ENCODE assay signal across 1 cellular context in the genomic region with DNA sequence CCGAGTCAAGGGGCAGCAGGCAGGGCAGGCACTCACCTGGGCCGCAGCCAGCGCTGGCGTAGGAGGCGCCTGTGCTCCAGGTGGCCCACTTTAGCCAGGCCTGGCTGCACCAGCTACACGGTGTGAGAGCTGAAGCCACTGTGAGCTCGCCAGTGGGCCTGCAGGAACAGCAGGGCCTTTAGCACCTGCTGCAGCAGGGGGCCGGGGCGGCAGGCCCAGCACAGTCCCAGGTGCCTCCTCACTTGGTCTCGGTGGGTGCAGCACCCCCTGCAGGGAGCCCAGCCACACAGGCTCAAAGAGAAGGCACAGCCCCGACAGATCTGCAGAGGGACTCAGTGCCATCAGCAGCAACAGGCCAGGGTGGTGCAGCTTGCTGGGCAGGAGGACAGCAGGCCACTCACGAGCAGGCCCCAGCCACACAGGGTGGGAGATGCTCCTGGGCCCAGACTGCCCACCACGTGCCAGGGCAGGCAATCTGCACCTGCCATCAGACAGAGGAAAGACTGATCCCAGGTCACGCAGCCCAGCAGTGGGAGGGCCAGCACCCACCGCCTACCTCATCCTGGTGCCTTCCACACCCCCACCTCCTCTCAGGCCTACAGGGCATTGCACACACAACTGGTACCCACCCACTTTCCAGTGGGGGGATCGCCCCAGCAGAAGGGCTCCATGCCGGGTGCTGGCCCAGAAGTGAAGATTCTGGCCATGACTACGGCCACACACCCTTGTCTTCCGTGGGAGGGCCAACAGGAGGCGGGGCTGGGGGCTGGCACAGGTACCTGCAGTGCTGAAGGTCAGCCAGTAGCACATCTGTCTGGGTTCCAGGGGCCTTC.
TF ChIP-seq lines count a peak whose summit lies in the region.

No MANE protein-coding gene starts in this region.

TF ChIP-seq in HEK293, 187 proteins besides CTCF, POLR2A, EP300 and RAD21 (continued from another document):
- TF ChIP-seq, protein P1, sequence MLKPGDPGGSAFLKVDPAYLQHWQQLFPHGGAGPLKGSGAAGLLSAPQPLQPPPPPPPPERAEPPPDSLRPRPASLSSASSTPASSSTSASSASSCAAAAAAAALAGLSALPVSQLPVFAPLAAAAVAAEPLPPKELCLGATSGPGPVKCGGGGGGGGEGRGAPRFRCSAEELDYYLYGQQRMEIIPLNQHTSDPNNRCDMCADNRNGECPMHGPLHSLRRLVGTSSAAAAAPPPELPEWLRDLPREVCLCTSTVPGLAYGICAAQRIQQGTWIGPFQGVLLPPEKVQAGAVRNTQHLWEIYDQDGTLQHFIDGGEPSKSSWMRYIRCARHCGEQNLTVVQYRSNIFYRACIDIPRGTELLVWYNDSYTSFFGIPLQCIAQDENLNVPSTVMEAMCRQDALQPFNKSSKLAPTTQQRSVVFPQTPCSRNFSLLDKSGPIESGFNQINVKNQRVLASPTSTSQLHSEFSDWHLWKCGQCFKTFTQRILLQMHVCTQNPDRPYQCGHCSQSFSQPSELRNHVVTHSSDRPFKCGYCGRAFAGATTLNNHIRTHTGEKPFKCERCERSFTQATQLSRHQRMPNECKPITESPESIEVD (tag by site-specific recombination; IDR thresholded peaks at IDR 0.05): no peak
- peak; percentile 15; the same call in 1 of the 2 replicates for TF ChIP-seq SP3 (tag by site-specific recombination; IDR thresholded peaks at IDR 0.05)
- no peak for TF ChIP-seq ZNF701 (tag by site-specific recombination; IDR thresholded peaks at IDR 0.05)
- no peak for TF ChIP-seq ZNF792 (tag by site-specific recombination; IDR thresholded peaks at IDR 0.05)
- TF ChIP-seq SP2 (tag by site-specific recombination; IDR thresholded peaks at IDR 0.05): peak; percentile 28; the same call in 1 of the 2 replicates
- no peak for TF ChIP-seq ZNF169 (tag by site-specific recombination; IDR thresholded peaks at IDR 0.05)
- TF ChIP-seq ZNF843 (tag by site-specific recombination; IDR thresholded peaks at IDR 0.05): no peak
- no peak for TF ChIP-seq ZNF133 (tag by site-specific recombination; IDR thresholded peaks at IDR 0.05)
- TF ChIP-seq ZFP3 (tag by site-specific recombination; IDR thresholded peaks at IDR 0.05; ENCODE audit: low read depth): no peak
- TF ChIP-seq, protein P2, sequence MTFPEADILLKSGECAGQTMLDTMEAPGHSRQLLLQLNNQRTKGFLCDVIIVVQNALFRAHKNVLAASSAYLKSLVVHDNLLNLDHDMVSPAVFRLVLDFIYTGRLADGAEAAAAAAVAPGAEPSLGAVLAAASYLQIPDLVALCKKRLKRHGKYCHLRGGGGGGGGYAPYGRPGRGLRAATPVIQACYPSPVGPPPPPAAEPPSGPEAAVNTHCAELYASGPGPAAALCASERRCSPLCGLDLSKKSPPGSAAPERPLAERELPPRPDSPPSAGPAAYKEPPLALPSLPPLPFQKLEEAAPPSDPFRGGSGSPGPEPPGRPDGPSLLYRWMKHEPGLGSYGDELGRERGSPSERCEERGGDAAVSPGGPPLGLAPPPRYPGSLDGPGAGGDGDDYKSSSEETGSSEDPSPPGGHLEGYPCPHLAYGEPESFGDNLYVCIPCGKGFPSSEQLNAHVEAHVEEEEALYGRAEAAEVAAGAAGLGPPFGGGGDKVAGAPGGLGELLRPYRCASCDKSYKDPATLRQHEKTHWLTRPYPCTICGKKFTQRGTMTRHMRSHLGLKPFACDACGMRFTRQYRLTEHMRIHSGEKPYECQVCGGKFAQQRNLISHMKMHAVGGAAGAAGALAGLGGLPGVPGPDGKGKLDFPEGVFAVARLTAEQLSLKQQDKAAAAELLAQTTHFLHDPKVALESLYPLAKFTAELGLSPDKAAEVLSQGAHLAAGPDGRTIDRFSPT (tag by site-specific recombination; IDR thresholded peaks at IDR 0.05): no peak
- no peak for TF ChIP-seq ZNF600 (tag by site-specific recombination; IDR thresholded peaks at IDR 0.05)
- peak; percentile 99 for TF ChIP-seq ZIC2 (tag by site-specific recombination; IDR thresholded peaks at IDR 0.05)
- no peak for TF ChIP-seq ZNF202 (tag by site-specific recombination; IDR thresholded peaks at IDR 0.05; ENCODE audit: borderline replicate concordance)
- TF ChIP-seq, protein P3, sequence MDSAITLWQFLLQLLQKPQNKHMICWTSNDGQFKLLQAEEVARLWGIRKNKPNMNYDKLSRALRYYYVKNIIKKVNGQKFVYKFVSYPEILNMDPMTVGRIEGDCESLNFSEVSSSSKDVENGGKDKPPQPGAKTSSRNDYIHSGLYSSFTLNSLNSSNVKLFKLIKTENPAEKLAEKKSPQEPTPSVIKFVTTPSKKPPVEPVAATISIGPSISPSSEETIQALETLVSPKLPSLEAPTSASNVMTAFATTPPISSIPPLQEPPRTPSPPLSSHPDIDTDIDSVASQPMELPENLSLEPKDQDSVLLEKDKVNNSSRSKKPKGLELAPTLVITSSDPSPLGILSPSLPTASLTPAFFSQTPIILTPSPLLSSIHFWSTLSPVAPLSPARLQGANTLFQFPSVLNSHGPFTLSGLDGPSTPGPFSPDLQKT (IDR thresholded peaks at IDR 0.05; ENCODE audit: borderline replicate concordance, low read depth, low read length): no peak
- TF ChIP-seq RBAK (tag by site-specific recombination; IDR thresholded peaks at IDR 0.05): no peak
- TF ChIP-seq ZNF394 (tag by site-specific recombination; IDR thresholded peaks at IDR 0.05; ENCODE audit: borderline replicate concordance): no peak
- TF ChIP-seq SCRT2 (tag by site-specific recombination; IDR thresholded peaks at IDR 0.05): peak; percentile 81
- TF ChIP-seq GLI2 (tag by site-specific recombination; IDR thresholded peaks at IDR 0.05; ENCODE audit: borderline replicate concordance, low read depth): no peak
- no peak for TF ChIP-seq ZBTB8A (tag by site-specific recombination; IDR thresholded peaks at IDR 0.05)
- TF ChIP-seq KLF16 (tag by site-specific recombination; IDR thresholded peaks at IDR 0.05): no peak
- TF ChIP-seq, protein P4, sequence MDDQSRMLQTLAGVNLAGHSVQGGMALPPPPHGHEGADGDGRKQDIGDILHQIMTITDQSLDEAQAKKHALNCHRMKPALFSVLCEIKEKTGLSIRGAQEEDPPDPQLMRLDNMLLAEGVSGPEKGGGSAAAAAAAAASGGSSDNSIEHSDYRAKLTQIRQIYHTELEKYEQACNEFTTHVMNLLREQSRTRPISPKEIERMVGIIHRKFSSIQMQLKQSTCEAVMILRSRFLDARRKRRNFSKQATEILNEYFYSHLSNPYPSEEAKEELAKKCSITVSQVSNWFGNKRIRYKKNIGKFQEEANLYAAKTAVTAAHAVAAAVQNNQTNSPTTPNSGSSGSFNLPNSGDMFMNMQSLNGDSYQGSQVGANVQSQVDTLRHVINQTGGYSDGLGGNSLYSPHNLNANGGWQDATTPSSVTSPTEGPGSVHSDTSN (CRISPR knock-in tag; IDR thresholded peaks at IDR 0.05): no peak
- no peak for TF ChIP-seq ZNF555 (tag by site-specific recombination; conservative IDR thresholded peaks at IDR 0.05)
- peak; percentile 94 for TF ChIP-seq EGR2 (tag by site-specific recombination; IDR thresholded peaks at IDR 0.05; ENCODE audit: low read depth)
- TF ChIP-seq GLIS1 (tag by site-specific recombination; IDR thresholded peaks at IDR 0.05): peak; percentile 69
- peak; percentile 95 for TF ChIP-seq ZFHX2 (tag by site-specific recombination; conservative IDR thresholded peaks at IDR 0.05)
- no peak for TF ChIP-seq ZNF521 (tag by site-specific recombination; IDR thresholded peaks at IDR 0.05)
- TF ChIP-seq, protein P5, sequence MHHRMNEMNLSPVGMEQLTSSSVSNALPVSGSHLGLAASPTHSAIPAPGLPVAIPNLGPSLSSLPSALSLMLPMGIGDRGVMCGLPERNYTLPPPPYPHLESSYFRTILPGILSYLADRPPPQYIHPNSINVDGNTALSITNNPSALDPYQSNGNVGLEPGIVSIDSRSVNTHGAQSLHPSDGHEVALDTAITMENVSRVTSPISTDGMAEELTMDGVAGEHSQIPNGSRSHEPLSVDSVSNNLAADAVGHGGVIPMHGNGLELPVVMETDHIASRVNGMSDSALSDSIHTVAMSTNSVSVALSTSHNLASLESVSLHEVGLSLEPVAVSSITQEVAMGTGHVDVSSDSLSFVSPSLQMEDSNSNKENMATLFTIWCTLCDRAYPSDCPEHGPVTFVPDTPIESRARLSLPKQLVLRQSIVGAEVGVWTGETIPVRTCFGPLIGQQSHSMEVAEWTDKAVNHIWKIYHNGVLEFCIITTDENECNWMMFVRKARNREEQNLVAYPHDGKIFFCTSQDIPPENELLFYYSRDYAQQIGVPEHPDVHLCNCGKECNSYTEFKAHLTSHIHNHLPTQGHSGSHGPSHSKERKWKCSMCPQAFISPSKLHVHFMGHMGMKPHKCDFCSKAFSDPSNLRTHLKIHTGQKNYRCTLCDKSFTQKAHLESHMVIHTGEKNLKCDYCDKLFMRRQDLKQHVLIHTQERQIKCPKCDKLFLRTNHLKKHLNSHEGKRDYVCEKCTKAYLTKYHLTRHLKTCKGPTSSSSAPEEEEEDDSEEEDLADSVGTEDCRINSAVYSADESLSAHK (tag by site-specific recombination; IDR thresholded peaks at IDR 0.05): no peak
- TF ChIP-seq, protein P6, sequence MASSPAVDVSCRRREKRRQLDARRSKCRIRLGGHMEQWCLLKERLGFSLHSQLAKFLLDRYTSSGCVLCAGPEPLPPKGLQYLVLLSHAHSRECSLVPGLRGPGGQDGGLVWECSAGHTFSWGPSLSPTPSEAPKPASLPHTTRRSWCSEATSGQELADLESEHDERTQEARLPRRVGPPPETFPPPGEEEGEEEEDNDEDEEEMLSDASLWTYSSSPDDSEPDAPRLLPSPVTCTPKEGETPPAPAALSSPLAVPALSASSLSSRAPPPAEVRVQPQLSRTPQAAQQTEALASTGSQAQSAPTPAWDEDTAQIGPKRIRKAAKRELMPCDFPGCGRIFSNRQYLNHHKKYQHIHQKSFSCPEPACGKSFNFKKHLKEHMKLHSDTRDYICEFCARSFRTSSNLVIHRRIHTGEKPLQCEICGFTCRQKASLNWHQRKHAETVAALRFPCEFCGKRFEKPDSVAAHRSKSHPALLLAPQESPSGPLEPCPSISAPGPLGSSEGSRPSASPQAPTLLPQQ (tag by site-specific recombination; IDR thresholded peaks at IDR 0.05): no peak
- TF ChIP-seq ZBTB17 (tag by site-specific recombination; IDR thresholded peaks at IDR 0.05): no peak
- TF ChIP-seq ZNF366 (tag by site-specific recombination; conservative IDR thresholded peaks at IDR 0.05): no peak
- TF ChIP-seq ZNF211 (tag by site-specific recombination; IDR thresholded peaks at IDR 0.05; ENCODE audit: low read depth): no peak
- TF ChIP-seq ZNF544 (tag by site-specific recombination; IDR thresholded peaks at IDR 0.05): no peak
- no peak for TF ChIP-seq ZNF747 (tag by site-specific recombination; IDR thresholded peaks at IDR 0.05)
- TF ChIP-seq, protein P7, sequence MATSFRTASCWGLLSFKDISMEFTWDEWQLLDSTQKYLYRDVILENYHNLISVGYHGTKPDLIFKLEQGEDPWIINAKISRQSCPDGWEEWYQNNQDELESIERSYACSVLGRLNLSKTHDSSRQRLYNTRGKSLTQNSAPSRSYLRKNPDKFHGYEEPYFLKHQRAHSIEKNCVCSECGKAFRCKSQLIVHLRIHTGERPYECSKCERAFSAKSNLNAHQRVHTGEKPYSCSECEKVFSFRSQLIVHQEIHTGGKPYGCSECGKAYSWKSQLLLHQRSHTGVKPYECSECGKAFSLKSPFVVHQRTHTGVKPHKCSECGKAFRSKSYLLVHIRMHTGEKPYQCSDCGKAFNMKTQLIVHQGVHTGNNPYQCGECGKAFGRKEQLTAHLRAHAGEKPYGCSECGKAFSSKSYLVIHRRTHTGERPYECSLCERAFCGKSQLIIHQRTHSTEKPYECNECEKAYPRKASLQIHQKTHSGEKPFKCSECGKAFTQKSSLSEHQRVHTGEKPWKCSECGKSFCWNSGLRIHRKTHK (tag by site-specific recombination; IDR thresholded peaks at IDR 0.05): no peak
- no peak for TF ChIP-seq FEZF1 (tag by site-specific recombination; IDR thresholded peaks at IDR 0.05)
- TF ChIP-seq, protein P8, sequence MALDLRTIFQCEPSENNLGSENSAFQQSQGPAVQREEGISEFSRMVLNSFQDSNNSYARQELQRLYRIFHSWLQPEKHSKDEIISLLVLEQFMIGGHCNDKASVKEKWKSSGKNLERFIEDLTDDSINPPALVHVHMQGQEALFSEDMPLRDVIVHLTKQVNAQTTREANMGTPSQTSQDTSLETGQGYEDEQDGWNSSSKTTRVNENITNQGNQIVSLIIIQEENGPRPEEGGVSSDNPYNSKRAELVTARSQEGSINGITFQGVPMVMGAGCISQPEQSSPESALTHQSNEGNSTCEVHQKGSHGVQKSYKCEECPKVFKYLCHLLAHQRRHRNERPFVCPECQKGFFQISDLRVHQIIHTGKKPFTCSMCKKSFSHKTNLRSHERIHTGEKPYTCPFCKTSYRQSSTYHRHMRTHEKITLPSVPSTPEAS (tag by site-specific recombination; IDR thresholded peaks at IDR 0.05): no peak
- TF ChIP-seq GLIS2 (tag by site-specific recombination; IDR thresholded peaks at IDR 0.05): peak; percentile 51; the same call in 1 of the 2 replicates
- TF ChIP-seq ZNF37A (tag by site-specific recombination; IDR thresholded peaks at IDR 0.05): no peak
- no peak for TF ChIP-seq ZNF585B (tag by site-specific recombination; IDR thresholded peaks at IDR 0.05)
- TF ChIP-seq, protein P9, sequence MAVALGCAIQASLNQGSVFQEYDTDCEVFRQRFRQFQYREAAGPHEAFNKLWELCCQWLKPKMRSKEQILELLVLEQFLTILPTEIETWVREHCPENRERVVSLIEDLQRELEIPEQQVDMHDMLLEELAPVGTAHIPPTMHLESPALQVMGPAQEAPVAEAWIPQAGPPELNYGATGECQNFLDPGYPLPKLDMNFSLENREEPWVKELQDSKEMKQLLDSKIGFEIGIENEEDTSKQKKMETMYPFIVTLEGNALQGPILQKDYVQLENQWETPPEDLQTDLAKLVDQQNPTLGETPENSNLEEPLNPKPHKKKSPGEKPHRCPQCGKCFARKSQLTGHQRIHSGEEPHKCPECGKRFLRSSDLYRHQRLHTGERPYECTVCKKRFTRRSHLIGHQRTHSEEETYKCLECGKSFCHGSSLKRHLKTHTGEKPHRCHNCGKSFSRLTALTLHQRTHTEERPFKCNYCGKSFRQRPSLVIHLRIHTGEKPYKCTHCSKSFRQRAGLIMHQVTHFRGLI (tag by site-specific recombination; IDR thresholded peaks at IDR 0.05): no peak
